1 cellular context compared by ENCODE assay signal in genomic region chr15:90994417-90995311, GRCh38.
TF ChIP-seq lines count a peak whose summit lies in the region.

PRC1 (minus strand) TSS chr15:90994535; CDS start chr15:90994417, 118 bp downstream.

TF ChIP-seq in HepG2, 621 proteins besides CTCF, POLR2A, EP300 and RAD21 (continued from another document and continues in another):
- no peak for TF ChIP-seq ZNF276 (CRISPR knock-in tag; IDR thresholded peaks at IDR 0.05; ENCODE audit: low read depth)
- TF ChIP-seq ARNT2 (CRISPR knock-in tag; IDR thresholded peaks at IDR 0.05; ENCODE audit: low read depth), result peak; percentile 91
- TF ChIP-seq TGIF2 (CRISPR knock-in tag; IDR thresholded peaks at IDR 0.05), result peak; percentile 81; the same call in 1 of the 2 replicates
- TF ChIP-seq HIC2 (CRISPR knock-in tag; IDR thresholded peaks at IDR 0.05; ENCODE audit: low read depth), result peak; percentile 41; the same call in 1 of the 2 replicates
- no peak; a peak in 1 of 4 replicates for TF ChIP-seq KLF16 (CRISPR knock-in tag; IDR thresholded peaks at IDR 0.05)
- TF ChIP-seq ZSCAN9 (CRISPR knock-in tag; IDR thresholded peaks at IDR 0.05; ENCODE audit: borderline replicate concordance), result peak; percentile 55; the same call in 1 of the 2 replicates
- no peak for TF ChIP-seq AHDC1 (CRISPR knock-in tag; IDR thresholded peaks at IDR 0.05; ENCODE audit: borderline replicate concordance)
- TF ChIP-seq ELF1 (CRISPR knock-in tag; IDR thresholded peaks at IDR 0.05), result peak; percentile 71
- TF ChIP-seq ZSCAN29 (CRISPR knock-in tag; conservative IDR thresholded peaks at IDR 0.05), result peak; percentile 78
- TF ChIP-seq DRAP1 (CRISPR knock-in tag; IDR thresholded peaks at IDR 0.05), result peak; percentile 67
- TF ChIP-seq ZNF740 (CRISPR knock-in tag; IDR thresholded peaks at IDR 0.05), result no peak
- TF ChIP-seq ZNF549 (CRISPR knock-in tag; IDR thresholded peaks at IDR 0.05), result no peak
- TF ChIP-seq SUZ12 (IDR thresholded peaks at IDR 0.05; ENCODE audit: low read depth, low read length), result no peak
- TF ChIP-seq ZNF772 (CRISPR knock-in tag; IDR thresholded peaks at IDR 0.05), result peak; percentile 60; the same call in 1 of the 2 replicates
- peak; percentile 26 for TF ChIP-seq AGO2 (optimal IDR thresholded peaks at IDR 0.05; ENCODE audit: low read depth, low read length)
- no peak; the same call in 1 of the 2 replicates for TF ChIP-seq MED13 (CRISPR knock-in tag; IDR thresholded peaks at IDR 0.05)
- peak; percentile 86 for TF ChIP-seq GMEB1 (CRISPR knock-in tag; IDR thresholded peaks at IDR 0.05; ENCODE audit: borderline replicate concordance)
- no peak for TF ChIP-seq ZNF12 (CRISPR knock-in tag; IDR thresholded peaks at IDR 0.05)
- TF ChIP-seq ZNF670 (CRISPR knock-in tag; IDR thresholded peaks at IDR 0.05; ENCODE audit: borderline replicate concordance), result no peak
- no peak for TF ChIP-seq DMTF1 (CRISPR knock-in tag; IDR thresholded peaks at IDR 0.05)
- TF ChIP-seq ZNF768 (CRISPR knock-in tag; IDR thresholded peaks at IDR 0.05), result no peak
- no peak for TF ChIP-seq ISX (CRISPR knock-in tag; conservative IDR thresholded peaks at IDR 0.05)
- TF ChIP-seq, protein P1, sequence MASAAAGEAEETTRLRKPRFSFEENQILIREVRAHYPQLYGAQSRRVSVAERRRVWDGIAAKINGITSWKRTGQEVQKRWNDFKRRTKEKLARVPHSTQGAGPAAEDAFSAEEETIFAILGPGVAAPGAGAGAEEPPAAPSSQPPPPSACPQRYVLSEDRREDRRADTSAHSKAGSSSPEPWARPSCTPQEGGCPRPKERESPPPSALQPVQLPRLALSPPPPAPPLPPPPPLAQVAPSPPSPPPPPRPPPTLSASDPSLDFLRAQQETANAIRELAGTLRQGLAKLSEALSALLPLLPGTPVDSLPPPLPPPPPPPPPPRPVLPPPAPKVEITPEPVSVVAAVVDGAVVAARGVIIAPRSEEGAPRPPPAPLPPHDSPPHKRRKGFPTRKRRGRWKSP (CRISPR knock-in tag; IDR thresholded peaks at IDR 0.05), result peak; percentile 97
- no peak for TF ChIP-seq AFF4 (CRISPR knock-in tag; IDR thresholded peaks at IDR 0.05)
- no peak for TF ChIP-seq ZNF383 (CRISPR knock-in tag; IDR thresholded peaks at IDR 0.05; ENCODE audit: borderline replicate concordance)
- TF ChIP-seq ZNF460 (CRISPR knock-in tag; IDR thresholded peaks at IDR 0.05; ENCODE audit: borderline replicate concordance), result no peak
- peak; percentile 91 for TF ChIP-seq ZMYM4 (CRISPR knock-in tag; IDR thresholded peaks at IDR 0.05)
- no peak for TF ChIP-seq PAF1 (CRISPR knock-in tag; IDR thresholded peaks at IDR 0.05)
- peak; percentile 73; the same call in 1 of the 2 replicates for TF ChIP-seq ZNF556 (CRISPR knock-in tag; IDR thresholded peaks at IDR 0.05; ENCODE audit: borderline replicate concordance)
- 0 out of 2 replicates have a peak, but pooled peaks have one; percentile 23 for TF ChIP-seq NFIC (IDR thresholded peaks at IDR 0.05; ENCODE audit: low read length)
- peak; percentile 73; the same call in 1 of the 2 replicates for TF ChIP-seq ZSCAN31 (CRISPR knock-in tag; IDR thresholded peaks at IDR 0.05; ENCODE audit: low read depth)
- no peak for TF ChIP-seq PHF5A (CRISPR knock-in tag; IDR thresholded peaks at IDR 0.05; ENCODE audit: low read depth, unreplicated experiment)
- no peak for TF ChIP-seq ZNF382 (CRISPR knock-in tag; IDR thresholded peaks at IDR 0.05; ENCODE audit: borderline replicate concordance)
- no peak for TF ChIP-seq U2AF1 (optimal IDR thresholded peaks at IDR 0.05; ENCODE audit: low read depth, low read length)
- TF ChIP-seq NFATC3 (CRISPR knock-in tag; IDR thresholded peaks at IDR 0.05), result peak; percentile 88; the same call in 1 of the 2 replicates
- TF ChIP-seq KDM2A (CRISPR knock-in tag; IDR thresholded peaks at IDR 0.05; ENCODE audit: borderline replicate concordance, low read depth), result peak; percentile 97
- peak; percentile 75 for TF ChIP-seq ZFX (CRISPR knock-in tag; IDR thresholded peaks at IDR 0.05; ENCODE audit: low read depth)
- no peak for TF ChIP-seq ZNF839 (CRISPR knock-in tag; IDR thresholded peaks at IDR 0.05; ENCODE audit: borderline replicate concordance)
- TF ChIP-seq ARID3A (IDR thresholded peaks at IDR 0.05; ENCODE audit: low read depth, low read length), result no peak
- TF ChIP-seq ZNF557 (CRISPR knock-in tag; IDR thresholded peaks at IDR 0.05), result no peak
